In the genomic region with DNA sequence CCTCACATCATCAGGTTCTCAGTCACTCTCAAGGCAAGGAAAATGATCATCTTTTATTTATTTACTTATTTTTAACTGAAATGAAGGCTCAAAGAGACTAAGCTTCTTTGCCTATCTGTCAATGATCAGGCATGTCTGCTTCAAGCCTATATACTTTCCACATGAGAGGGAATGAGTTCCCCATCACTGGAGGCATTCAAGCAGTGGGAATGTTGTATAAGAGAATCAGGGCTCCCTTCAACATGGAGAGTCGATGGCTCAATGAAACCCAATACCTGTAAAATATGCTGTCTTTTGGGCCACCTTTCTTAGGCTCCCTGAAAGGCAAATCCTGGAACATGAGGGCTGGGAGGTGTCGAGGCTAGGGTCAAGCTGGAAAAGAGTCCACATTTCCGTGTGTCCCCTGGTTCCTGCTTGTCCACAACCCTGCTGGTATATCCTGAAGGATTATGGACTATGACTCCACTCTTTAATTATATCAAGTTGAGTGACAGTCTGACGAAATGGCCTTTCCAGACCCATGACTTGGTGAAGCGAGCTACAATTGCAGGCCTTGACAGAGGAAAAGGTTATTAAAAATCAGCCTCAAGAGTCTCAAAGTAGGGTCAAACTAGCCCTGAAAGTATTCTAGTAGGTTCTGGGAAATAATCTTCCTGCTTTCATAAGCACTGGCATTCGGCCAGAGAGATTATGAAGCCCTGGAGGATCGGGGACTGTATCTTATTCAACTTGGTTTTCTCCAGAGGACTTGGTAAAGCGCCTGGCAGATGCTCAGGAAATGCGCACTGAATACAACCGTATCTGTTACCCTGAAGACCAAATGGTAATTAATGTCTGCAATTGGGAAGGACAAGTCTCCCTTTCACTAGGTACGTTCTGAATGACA, we compare ENCODE assay signal across 24 cellular contexts.
DNase-seq lines count a peak whose midpoint lies in the region; ATAC-seq and TF ChIP-seq lines count a peak whose summit lies in the region.
"Had no signal": no experiment of that assay in that cellular context is flagged by ENCODE, and none has a peak within 500 bp of the region (broad histone marks: within the 10 kb centered on the region; RNA-seq: fewer than 3 reads in every experiment).

No MANE protein-coding gene starts in this region.

- peaks cover 22 to 38% of the 10 kb centered on the region in 2 donors for H3K27me3 Mint-ChIP-seq in natural killer cell treated with Interleukin-12 subunit alpha and Interleukin-12 subunit beta and Interleukin-15 and Interleukin-18, amount 100 ng/mL, for 72 hours
- peaks cover 13 to 39% of the 10 kb centered on the region in 2 donors for H3K27me3 Mint-ChIP-seq in natural killer cell (ENCODE audit: low read depth in 2 of 2)
- H3K27me3 Mint-ChIP-seq in glutamatergic neuron (ENCODE audit: unreplicated experiment), result peaks cover 8% of the 10 kb centered on the region

- in situ Hi-C loops in SK-MEL-5 (cut with HindIII; ENCODE audit: low pct_unique_long_range_greater_than_20kb, low sequenced_read_pairs), result no loop called here

- H3K4me1 Mint-ChIP-seq in natural killer cell treated with Interleukin-12 subunit alpha and Interleukin-12 subunit beta and Interleukin-15 and Interleukin-18, amount 100 ng/mL, for 72 hours (ENCODE audit: low read depth in 2 of 2), result no peaks in the 10 kb centered on the region
- H3K4me1 Mint-ChIP-seq in natural killer cell (no peaks in the 10 kb centered on the region), glutamatergic neuron (ENCODE audit: low read depth, unreplicated experiment) (peaks cover 34% of the 10 kb centered on the region)
- H3K4me1 Mint-ChIP-seq: naive thymus-derived CD8-positive, alpha-beta T cell had no signal

- TF ChIP-seq CTCF in natural killer cell (IDR thresholded peaks at IDR 0.05) (no peak), glutamatergic neuron (IDR thresholded peaks at IDR 0.05; ENCODE audit: partially characterized antibody, unreplicated experiment) (no peak)

- H3K27ac Mint-ChIP-seq in natural killer cell treated with Interleukin-12 subunit alpha and Interleukin-12 subunit beta and Interleukin-15 and Interleukin-18, amount 100 ng/mL, for 72 hours, result no peak overlapping the region
- no peak overlapping the region for H3K27ac Mint-ChIP-seq in natural killer cell
- peak overlapping the region; percentile 84 for H3K27ac Mint-ChIP-seq in glutamatergic neuron (ENCODE audit: unreplicated experiment)
- H3K27ac Mint-ChIP-seq: activated T-helper 1 cell treated with anti-CD3 and anti-CD28 coated beads, Interleukin-12 subunit alpha, Interleukin-12 subunit beta, Interleukin-2, Interleukin-4 antibody, amounts not matched to agents 30 ng/mL and 10 ng/mL and 1 ng/mL, durations not matched to agents 14 hours and 24 hours and 36 hours; effector memory CD8-positive, alpha-beta T cell; naive thymus-derived CD8-positive, alpha-beta T cell had no signal

- no peaks in the 10 kb centered on the region for H3K36me3 Mint-ChIP-seq in natural killer cell treated with Interleukin-12 subunit alpha and Interleukin-12 subunit beta and Interleukin-15 and Interleukin-18, amount 100 ng/mL, for 72 hours
- H3K36me3 Mint-ChIP-seq in natural killer cell (no peaks in the 10 kb centered on the region), glutamatergic neuron (ENCODE audit: unreplicated experiment) (peaks cover 9% of the 10 kb centered on the region)
- H3K36me3 Mint-ChIP-seq: activated naive CD4-positive, alpha-beta T cell treated with anti-CD3 and anti-CD28 coated beads, Interleukin-2, amount 50 U/mL, for 72 hours; naive thymus-derived CD8-positive, alpha-beta T cell had no signal

- peak; percentile 51 for DNase-seq in natural killer cell treated with Interleukin-12 subunit alpha and Interleukin-12 subunit beta and Interleukin-15 and Interleukin-18, amount 100 ng/mL, for 72 hours (ENCODE audit: low spot score)
- DNase-seq in natural killer cell (no peak), SK-MEL-5 (ENCODE audit: low read depth, low spot score) (peak; percentile 20), glutamatergic neuron (no peak), GDM1 (lab: John Stamatoyannopoulos, UW) (no peak), RKO (ENCODE audit: low spot score) (no peak)
- DNase-seq: activated CD4-positive, alpha-beta T cell treated with anti-CD3 and anti-CD28 coated beads for 48 hours; cerebellar nuclear complex; effector memory CD8-positive, alpha-beta T cell; HCEC 1CT; MM.1S; naive thymus-derived CD8-positive, alpha-beta T cell; NCI-H1694; NCI-H226; NK-92 treated with Interleukin-12 subunit alpha and Interleukin-12 subunit beta, amount 100 ng/mL, for 24 hours; pancreas; right lobe of liver; SK-N-SH; stimulated activated CD8-positive, alpha-beta memory T cell treated with anti-CD3 and anti-CD28 coated beads, Interleukin-4, amount 100 ng/mL, for 48 hours; T-helper 2 cell had no signal

- H3K4me3 Mint-ChIP-seq in natural killer cell treated with Interleukin-12 subunit alpha and Interleukin-12 subunit beta and Interleukin-15 and Interleukin-18, amount 100 ng/mL, for 72 hours, result no peak overlapping the region
- H3K4me3 Mint-ChIP-seq in natural killer cell (no peak overlapping the region), glutamatergic neuron (ENCODE audit: unreplicated experiment) (no peak overlapping the region)
- H3K4me3 Mint-ChIP-seq: activated T-helper 1 cell treated with anti-CD3 and anti-CD28 coated beads, Interleukin-12 subunit alpha, Interleukin-12 subunit beta, Interleukin-2, Interleukin-4 antibody, amounts not matched to agents 30 ng/mL and 10 ng/mL and 1 ng/mL, durations not matched to agents 14 hours and 24 hours and 36 hours; effector memory CD8-positive, alpha-beta T cell; naive thymus-derived CD8-positive, alpha-beta T cell had no signal

- no peaks in the 10 kb centered on the region for H3K9me3 Mint-ChIP-seq in natural killer cell treated with Interleukin-12 subunit alpha and Interleukin-12 subunit beta and Interleukin-15 and Interleukin-18, amount 100 ng/mL, for 72 hours
- H3K9me3 Mint-ChIP-seq in natural killer cell, result no peaks in the 10 kb centered on the region
- H3K9me3 Mint-ChIP-seq in glutamatergic neuron (ENCODE audit: unreplicated experiment), result no peaks in the 10 kb centered on the region
- H3K9me3 Mint-ChIP-seq: activated naive CD4-positive, alpha-beta T cell treated with anti-CD3 and anti-CD28 coated beads, Interleukin-2, amount 50 U/mL, for 72 hours; activated T-helper 1 cell treated with anti-CD3 and anti-CD28 coated beads, Interleukin-12 subunit alpha, Interleukin-12 subunit beta, Interleukin-2, Interleukin-4 antibody, amounts not matched to agents 30 ng/mL and 10 ng/mL and 1 ng/mL, durations not matched to agents 14 hours and 24 hours and 36 hours; effector memory CD8-positive, alpha-beta T cell; naive thymus-derived CD8-positive, alpha-beta T cell had no signal

- no peak for ATAC-seq in natural killer cell treated with Interleukin-12 subunit alpha and Interleukin-12 subunit beta and Interleukin-15 and Interleukin-18, amount 100 ng/mL, for 72 hours
- ATAC-seq in natural killer cell (no peak), GM18498 (IDR thresholded peaks at IDR 0.05; ENCODE audit: unreplicated experiment) (no peak), HG02840 (IDR thresholded peaks at IDR 0.05; ENCODE audit: low FRiP score, unreplicated experiment) (no peak)
- ATAC-seq: activated naive CD4-positive, alpha-beta T cell treated with anti-CD3 and anti-CD28 coated beads, Interleukin-2, amount 50 U/mL, for 72 hours; effector memory CD8-positive, alpha-beta T cell; naive thymus-derived CD8-positive, alpha-beta T cell; pancreas; right lobe of liver had no signal

- intact Hi-C loops in natural killer cell (cut with micrococcal nuclease), result no loop called here

Comparison
In these comparisons a context has a peak if more than half of its experiments do, and no peak if none do; other contexts are left out.
1. DNase-seq: peak in natural killer cell treated with Interleukin-12 subunit alpha and Interleukin-12 subunit beta and Interleukin-15 and Interleukin-18, amount 100 ng/mL, for 72 hours (single experiment) and SK-MEL-5 (single experiment); none in natural killer cell (single experiment), glutamatergic neuron (single experiment), GDM1 (single experiment) and RKO (single experiment).